14 cellular contexts compared by ENCODE assay signal in the genomic region with DNA sequence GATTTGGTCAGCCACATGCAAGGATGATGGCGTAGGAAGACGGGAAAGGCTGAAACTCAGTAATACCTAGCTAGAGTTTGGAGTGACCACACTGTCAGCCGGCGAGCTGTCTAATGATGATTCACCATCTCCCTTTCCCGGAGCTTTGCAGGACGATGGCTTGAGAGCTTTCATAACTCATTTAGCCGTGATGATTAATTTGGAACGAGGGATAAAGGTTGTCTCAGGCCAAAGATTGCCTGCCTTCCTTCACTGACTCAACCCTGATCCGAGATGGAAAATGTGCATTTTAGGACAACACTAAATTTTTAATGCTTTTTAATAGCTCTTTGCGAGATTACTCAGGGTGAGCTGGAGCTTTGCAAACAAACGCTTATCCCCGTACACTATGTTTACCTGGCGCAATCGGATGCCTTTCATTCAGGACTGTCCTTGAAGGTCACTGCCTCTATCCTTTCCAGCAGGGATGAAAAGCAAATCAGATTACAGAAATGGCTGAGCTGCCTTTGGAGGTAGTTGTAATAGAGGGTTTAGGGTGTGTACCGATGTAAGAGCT.
A peak's percentile ranks its signal among the peaks of the same experiment; 100 is the strongest.
DNase-seq lines count a peak whose midpoint lies in the region; ATAC-seq and TF ChIP-seq lines count a peak whose summit lies in the region.
"Had no signal": no experiment of that assay in that cellular context is flagged by ENCODE, and none has a peak within 500 bp of the region (broad histone marks: within the 10 kb centered on the region; RNA-seq: fewer than 3 reads in every experiment).

No MANE protein-coding gene starts in this region.

- peaks cover 0 to 16% (median 0%) of the 10 kb centered on the region in 11 donors for H3K9me3 ChIP-seq in heart right ventricle
- H3K9me3 ChIP-seq: neutrophil had no signal

- no peaks in the 10 kb centered on the region for H3K36me3 ChIP-seq in heart right ventricle
- H3K36me3 ChIP-seq: neutrophil had no signal

- H3K4me3 ChIP-seq in heart right ventricle: no peak overlapping the region
- H3K4me3 ChIP-seq: dorsolateral prefrontal cortex had no signal

- ATAC-seq in heart right ventricle: no peak
- ATAC-seq: CD8-positive, alpha-beta T cell had no signal

- TF ChIP-seq CTCF in heart right ventricle (IDR thresholded peaks at IDR 0.05): no peak

- H3K27me3 ChIP-seq in heart right ventricle: peaks cover 0 to 23% (median 2%) of the 10 kb centered on the region in 7 donors
- H3K27me3 ChIP-seq: neutrophil had no signal

- intact Hi-C loops in heart right ventricle (cut with DNase I): no loop called here

- H3K4me1 ChIP-seq in heart right ventricle: no peaks in the 10 kb centered on the region

- DNase-seq in GM03348 (ENCODE audit: low spot score): peak; percentile 40
- peak; percentile 94 for DNase-seq in M059J (ENCODE audit: low read depth)
- DNase-seq in amniotic epithelial cell (ENCODE audit: low read depth): peak; percentile 88
- peak; percentile 18 for DNase-seq in myocyte (ENCODE audit: low read depth)
- DNase-seq in NAMALWA (ENCODE audit: low spot score): no peak
- DNase-seq in heart right ventricle: no peak
- DNase-seq in epidermal melanocyte (ENCODE audit: insufficient read length, low spot score): no peak
- DNase-seq: activated CD4-positive, alpha-beta T cell treated with anti-CD3 and anti-CD28 coated beads, Interleukin-2, amount 10 ng/mL, durations not matched to agents 24 days and 14 days; activated T-cell treated with anti-CD3 and anti-CD28 coated beads, Interleukin-2, amount 50 U/mL, for 24 hours; CD8-positive, alpha-beta T cell; dorsolateral prefrontal cortex; NCI-H2171; OCI-M1 had no signal

- 81 to 84% methylated on average over 15 of the region's 15 CpGs for WGBS in heart right ventricle, 2 donors

- no peak overlapping the region for H3K27ac ChIP-seq in heart right ventricle
- H3K27ac ChIP-seq: dorsolateral prefrontal cortex, neutrophil had no signal

Comparison
In these comparisons a context has a peak if more than half of its experiments do, and no peak if none do; other contexts are left out.
1. DNase-seq: peak in GM03348 (single experiment), M059J (single experiment), amniotic epithelial cell (single experiment) and myocyte (single experiment); none in NAMALWA (single experiment), heart right ventricle (0 of 2) and epidermal melanocyte (single experiment).